In the genomic region with DNA sequence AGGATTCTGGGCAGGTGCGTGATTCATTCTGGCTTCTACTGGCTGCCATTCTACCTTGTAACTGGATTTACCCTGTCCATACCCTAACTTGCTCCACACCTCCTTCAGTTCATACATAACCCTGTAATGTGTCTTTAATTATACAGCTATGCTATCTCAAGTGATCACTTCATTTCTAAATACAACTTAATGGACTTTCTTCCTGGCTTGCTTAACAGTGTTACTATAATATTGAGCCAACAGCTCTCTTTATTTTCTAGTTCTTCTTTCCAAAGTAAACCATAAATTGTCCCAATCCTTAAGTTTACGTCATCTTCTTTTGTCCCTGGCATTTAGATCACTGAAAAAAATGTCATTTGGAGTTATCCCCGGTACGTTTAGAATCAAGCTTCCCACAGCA, we compare ENCODE assay signal across 1 cellular context.
TF ChIP-seq lines count a peak whose summit lies in the region.

No MANE protein-coding gene starts in this region.

TF ChIP-seq in HepG2, 621 proteins besides CTCF, POLR2A, EP300 and RAD21 (continued from another document):
- TF ChIP-seq, protein P1, sequence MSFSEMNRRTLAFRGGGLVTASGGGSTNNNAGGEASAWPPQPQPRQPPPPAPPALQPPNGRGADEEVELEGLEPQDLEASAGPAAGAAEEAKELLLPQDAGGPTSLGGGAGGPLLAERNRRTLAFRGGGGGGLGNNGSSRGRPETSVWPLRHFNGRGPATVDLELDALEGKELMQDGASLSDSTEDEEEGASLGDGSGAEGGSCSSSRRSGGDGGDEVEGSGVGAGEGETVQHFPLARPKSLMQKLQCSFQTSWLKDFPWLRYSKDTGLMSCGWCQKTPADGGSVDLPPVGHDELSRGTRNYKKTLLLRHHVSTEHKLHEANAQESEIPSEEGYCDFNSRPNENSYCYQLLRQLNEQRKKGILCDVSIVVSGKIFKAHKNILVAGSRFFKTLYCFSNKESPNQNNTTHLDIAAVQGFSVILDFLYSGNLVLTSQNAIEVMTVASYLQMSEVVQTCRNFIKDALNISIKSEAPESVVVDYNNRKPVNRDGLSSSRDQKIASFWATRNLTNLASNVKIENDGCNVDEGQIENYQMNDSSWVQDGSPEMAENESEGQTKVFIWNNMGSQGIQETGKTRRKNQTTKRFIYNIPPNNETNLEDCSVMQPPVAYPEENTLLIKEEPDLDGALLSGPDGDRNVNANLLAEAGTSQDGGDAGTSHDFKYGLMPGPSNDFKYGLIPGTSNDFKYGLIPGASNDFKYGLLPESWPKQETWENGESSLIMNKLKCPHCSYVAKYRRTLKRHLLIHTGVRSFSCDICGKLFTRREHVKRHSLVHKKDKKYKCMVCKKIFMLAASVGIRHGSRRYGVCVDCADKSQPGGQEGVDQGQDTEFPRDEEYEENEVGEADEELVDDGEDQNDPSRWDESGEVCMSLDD (CRISPR knock-in tag; IDR thresholded peaks at IDR 0.05; ENCODE audit: borderline replicate concordance): no peak
- TF ChIP-seq, protein P2, sequence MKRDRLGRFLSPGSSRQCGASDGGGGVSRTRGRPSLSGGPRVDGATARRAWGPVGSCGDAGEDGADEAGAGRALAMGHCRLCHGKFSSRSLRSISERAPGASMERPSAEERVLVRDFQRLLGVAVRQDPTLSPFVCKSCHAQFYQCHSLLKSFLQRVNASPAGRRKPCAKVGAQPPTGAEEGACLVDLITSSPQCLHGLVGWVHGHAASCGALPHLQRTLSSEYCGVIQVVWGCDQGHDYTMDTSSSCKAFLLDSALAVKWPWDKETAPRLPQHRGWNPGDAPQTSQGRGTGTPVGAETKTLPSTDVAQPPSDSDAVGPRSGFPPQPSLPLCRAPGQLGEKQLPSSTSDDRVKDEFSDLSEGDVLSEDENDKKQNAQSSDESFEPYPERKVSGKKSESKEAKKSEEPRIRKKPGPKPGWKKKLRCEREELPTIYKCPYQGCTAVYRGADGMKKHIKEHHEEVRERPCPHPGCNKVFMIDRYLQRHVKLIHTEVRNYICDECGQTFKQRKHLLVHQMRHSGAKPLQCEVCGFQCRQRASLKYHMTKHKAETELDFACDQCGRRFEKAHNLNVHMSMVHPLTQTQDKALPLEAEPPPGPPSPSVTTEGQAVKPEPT (CRISPR knock-in tag; IDR thresholded peaks at IDR 0.05; ENCODE audit: low read depth): no peak
- no peak for TF ChIP-seq MAFF (IDR thresholded peaks at IDR 0.05; ENCODE audit: low read depth, low read length)
- TF ChIP-seq ZBTB7B (CRISPR knock-in tag; IDR thresholded peaks at IDR 0.05): no peak
